In genomic region chr6:36124881-36125280, GRCh38 we compare ENCODE assay signal across 1 cellular context.
TF ChIP-seq lines count a peak whose summit lies in the region.

No MANE protein-coding gene starts in this region.

TF ChIP-seq in HepG2, 621 proteins besides CTCF, POLR2A, EP300 and RAD21:
- 0 out of 2 replicates have a peak, but pooled peaks have one; percentile 9 for TF ChIP-seq KDM2A (CRISPR knock-in tag; IDR thresholded peaks at IDR 0.05; ENCODE audit: borderline replicate concordance, low read depth)
- TF ChIP-seq FUBP1 (CRISPR knock-in tag; IDR thresholded peaks at IDR 0.05; ENCODE audit: borderline replicate concordance) = no peak
- TF ChIP-seq CENPT (CRISPR knock-in tag; IDR thresholded peaks at IDR 0.05; ENCODE audit: low read depth) = no peak
